ENCODE assay signal across 34 cellular contexts in the genomic region with DNA sequence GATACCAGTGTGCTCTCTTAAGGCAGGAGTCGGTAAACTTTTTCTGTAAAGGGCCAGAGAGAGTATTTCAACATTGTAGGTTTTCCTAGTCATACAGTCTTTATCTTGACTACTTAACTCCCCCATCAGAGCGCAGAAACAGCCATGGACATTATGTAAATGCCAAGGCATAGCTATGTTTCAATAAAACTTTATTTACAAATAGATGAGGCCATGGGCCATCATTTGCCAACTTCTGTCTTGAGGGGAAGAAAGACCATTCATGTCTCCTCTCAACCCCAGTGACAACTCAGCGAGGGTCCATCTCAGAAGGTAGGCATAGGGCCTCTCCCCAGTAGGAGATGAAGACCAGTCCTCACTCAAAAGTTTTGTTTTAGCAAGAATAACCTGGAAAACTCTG.
"Had no signal": no experiment of that assay in that cellular context is flagged by ENCODE, and none has a peak within 500 bp of the region (broad histone marks: within the 10 kb centered on the region; RNA-seq: fewer than 3 reads in every experiment).

No MANE protein-coding gene starts in this region.

- DNase-seq: Karpas-422, Kasumi-1, MG63, MM.1S, MV-4-11, NCI-H1048, NCI-H1092, NCI-H1092 treated with DMSO at 0.1 percent for 48 hours, NCI-H1105, NCI-H1105 treated with DMSO at 0.1 percent for 48 hours, NCI-H1417, NCI-H1417 treated with DMSO at 0.1 percent for 48 hours, NCI-H1436, NCI-H1436 treated with DMSO at 0.1 percent for 48 hours, NCI-H146, NCI-H1694, NCI-H1694 treated with DMSO at 0.1 percent for 48 hours, NCI-H187, NCI-H187 treated with DMSO at 0.1 percent for 48 hours, NCI-H1930, NCI-H2029, NCI-H2029 treated with DMSO at 0.1 percent for 48 hours, NCI-H2081, NCI-H2081 treated with DMSO at 0.1 percent for 48 hours, NCI-H2107, NCI-H2171, NCI-H2171 treated with DMSO at 0.1 percent for 48 hours, NCI-H2227 treated with DMSO at 0.1 percent for 48 hours, NCI-H226, NCI-H345, NCI-H446, NCI-H446 treated with DMSO at 0.1 percent for 48 hours, NCI-H510A, NCI-H510A treated with DMSO at 0.1 percent for 48 hours had no signal

- H3K27me3 ChIP-seq: MG63 had no signal

- H3K36me3 ChIP-seq: MG63 had no signal

- H3K4me3 ChIP-seq: MG63 had no signal

- H3K9me3 ChIP-seq: MG63 had no signal
